In the genomic region with DNA sequence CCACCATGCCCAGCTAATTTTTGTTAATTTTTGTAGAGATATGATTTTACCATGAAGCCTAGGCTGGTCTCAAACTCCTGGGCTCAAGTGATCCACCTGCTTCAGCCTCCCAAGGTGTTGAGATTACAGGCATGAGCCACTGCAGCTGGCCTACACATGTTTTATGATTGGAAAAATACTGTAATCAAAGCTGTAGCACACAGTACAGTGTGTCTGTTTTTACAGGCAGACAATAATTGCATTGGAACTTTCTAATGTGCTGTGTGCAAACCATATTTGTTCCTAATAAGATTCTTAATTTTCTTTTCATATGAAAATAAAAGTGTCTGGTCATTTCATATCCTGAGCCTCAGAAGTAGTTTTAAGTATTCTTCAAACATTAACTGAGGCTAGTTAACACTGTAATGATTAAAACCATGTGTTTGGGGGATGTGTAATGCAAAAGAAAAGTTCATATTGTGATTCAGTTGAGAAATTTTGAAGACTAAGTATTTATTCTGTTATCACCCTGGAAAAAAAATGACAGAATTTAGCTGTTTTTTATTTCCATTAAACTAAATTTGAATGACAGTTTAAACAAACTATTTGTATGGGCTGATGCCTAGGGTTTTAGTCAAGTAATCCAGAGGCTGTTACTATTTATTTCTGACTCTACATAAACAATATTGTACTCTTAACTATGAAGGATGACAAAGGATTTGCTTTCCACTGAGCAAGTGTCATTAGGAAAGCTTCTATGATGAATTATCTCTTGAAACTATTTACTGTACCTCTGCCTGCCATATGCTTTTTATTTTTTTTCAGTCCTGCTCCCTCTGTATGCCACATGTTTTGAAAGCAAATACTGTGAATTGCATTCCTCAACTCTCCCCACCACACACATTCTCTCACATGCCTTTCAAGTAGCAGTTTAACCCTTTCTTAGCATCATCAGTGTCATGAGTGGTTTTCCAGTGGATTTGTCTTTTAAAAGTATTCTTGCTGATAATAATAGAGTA, we compare ENCODE assay signal across 14 cellular contexts.
A peak's percentile ranks its signal among the peaks of the same experiment; 100 is the strongest.
DNase-seq lines count a peak whose midpoint lies in the region; ATAC-seq and TF ChIP-seq lines count a peak whose summit lies in the region.
"Had no signal": no experiment of that assay in that cellular context is flagged by ENCODE, and none has a peak within 500 bp of the region (broad histone marks: within the 10 kb centered on the region; RNA-seq: fewer than 3 reads in every experiment).

No MANE protein-coding gene starts in this region.

- no peaks in the 10 kb centered on the region for H3K27me3 Mint-ChIP-seq in CD8-positive, alpha-beta T cell (ENCODE audit: low read depth)
- H3K27me3 Mint-ChIP-seq in IgD-negative memory B cell (no peaks in the 10 kb centered on the region), nephron progenitor cell (ENCODE audit: low read depth, poor library complexity) (no peaks in the 10 kb centered on the region)
- H3K27me3 Mint-ChIP-seq in activated CD4-positive, alpha-beta T cell treated with anti-CD3 and anti-CD28 coated beads, Interleukin-2, amount 10 ng/mL, durations not matched to agents 24 days and 14 days: no peaks in the 10 kb centered on the region
- H3K27me3 Mint-ChIP-seq: naive thymus-derived CD8-positive, alpha-beta T cell had no signal

- no peaks in the 10 kb centered on the region for H3K4me1 ChIP-seq in CD8-positive, alpha-beta T cell (ENCODE audit: insufficient read depth, low read length)
- H3K4me1 ChIP-seq in esophagus muscularis mucosa: peaks cover 17 to 50% (median 43%) of the 10 kb centered on the region in 4 donors
- peaks cover 0 to 18% (median 0%) of the 10 kb centered on the region in 4 donors for H3K4me1 ChIP-seq in Peyer's patch

- peak overlapping the region; percentile 24 for H3K27ac Mint-ChIP-seq in CD8-positive, alpha-beta T cell
- H3K27ac Mint-ChIP-seq in IgD-negative memory B cell (peak overlapping the region in 2 of 3 donors; percentile 22 to 39), nephron progenitor cell (peak overlapping the region; percentile 40)
- no peak overlapping the region for H3K27ac Mint-ChIP-seq in activated CD4-positive, alpha-beta T cell treated with anti-CD3 and anti-CD28 coated beads, Interleukin-2, amount 10 ng/mL, durations not matched to agents 24 days and 14 days

- intact Hi-C loops in CD8-positive, alpha-beta T cell (cut with DNase I, micrococcal nuclease): no loop called here
- intact Hi-C loops in esophagus muscularis mucosa (cut with DNase I): no loop called here
- intact Hi-C loops in activated CD4-positive, alpha-beta T cell treated with anti-CD3 and anti-CD28 coated beads, Interleukin-2, amount 10 ng/mL, durations not matched to agents 24 days and 14 days (cut with micrococcal nuclease): loop anchor here (10.0 kb wide), 1 partner anchor 244 kb away; a partner anchor contains a TSS

- POLR2A ChIA-PET in CD8-positive, alpha-beta T cell (lab: Charles Lee): interaction anchor here (0.8 kb wide), 1 partner anchor 27 kb away, joined by 7 read pairs; no protein-coding TSS in a partner anchor

- no peaks in the 10 kb centered on the region for H3K27me3 ChIP-seq in CD8-positive, alpha-beta T cell (ENCODE audit: insufficient read depth, low read length)
- H3K27me3 ChIP-seq in esophagus muscularis mucosa: no peaks in the 10 kb centered on the region
- H3K27me3 ChIP-seq in Peyer's patch: no peaks in the 10 kb centered on the region
- H3K27me3 ChIP-seq: stomach had no signal

- H3K36me3 Mint-ChIP-seq in CD8-positive, alpha-beta T cell: peaks cover 76% of the 10 kb centered on the region
- peaks cover 15% of the 10 kb centered on the region for H3K36me3 Mint-ChIP-seq in IgD-negative memory B cell
- peaks cover 64% of the 10 kb centered on the region for H3K36me3 Mint-ChIP-seq in nephron progenitor cell (ENCODE audit: low read depth)
- H3K36me3 Mint-ChIP-seq in activated CD4-positive, alpha-beta T cell treated with anti-CD3 and anti-CD28 coated beads, Interleukin-2, amount 10 ng/mL, durations not matched to agents 24 days and 14 days (ENCODE audit: low read depth): peaks cover 62% of the 10 kb centered on the region

- no peak overlapping the region for H3K4me3 Mint-ChIP-seq in CD8-positive, alpha-beta T cell
- H3K4me3 Mint-ChIP-seq in IgD-negative memory B cell (no peak overlapping the region), nephron progenitor cell (no peak overlapping the region)
- H3K4me3 Mint-ChIP-seq in activated CD4-positive, alpha-beta T cell treated with anti-CD3 and anti-CD28 coated beads, Interleukin-2, amount 10 ng/mL, durations not matched to agents 24 days and 14 days: no peak overlapping the region
- H3K4me3 Mint-ChIP-seq: naive thymus-derived CD8-positive, alpha-beta T cell had no signal

- no peak overlapping the region for H3K4me3 ChIP-seq in CD8-positive, alpha-beta T cell (ENCODE audit: low read depth, low read length)
- no peak overlapping the region for H3K4me3 ChIP-seq in esophagus muscularis mucosa
- no peak overlapping the region for H3K4me3 ChIP-seq in Peyer's patch
- H3K4me3 ChIP-seq: stomach had no signal

- ATAC-seq in CD8-positive, alpha-beta T cell: no peak
- ATAC-seq: naive thymus-derived CD8-positive, alpha-beta T cell had no signal

- no peaks in the 10 kb centered on the region for H3K9me3 ChIP-seq in CD8-positive, alpha-beta T cell (ENCODE audit: low read length)
- H3K9me3 ChIP-seq in esophagus muscularis mucosa: no peaks in the 10 kb centered on the region
- no peaks in the 10 kb centered on the region for H3K9me3 ChIP-seq in Peyer's patch
- H3K9me3 ChIP-seq: stomach had no signal

- DNase-seq in CD8-positive, alpha-beta T cell: no peak
- DNase-seq in esophagus muscularis mucosa (ENCODE audit: extremely low spot score): no peak
- DNase-seq in nephron progenitor cell: no peak
- DNase-seq in activated CD4-positive, alpha-beta T cell treated with anti-CD3 and anti-CD28 coated beads, Interleukin-2, amount 10 ng/mL, durations not matched to agents 24 days and 14 days: no peak
- no peak for DNase-seq in Peyer's patch
- no peak for DNase-seq in D341Med (ENCODE audit: low spot score)
- DNase-seq in activated effector memory CD4-positive, alpha-beta T cell treated with Interleukin-2 at 50 U/mL for 16 hours: no peak
- DNase-seq: activated CD4-positive, CD25-positive, alpha-beta regulatory T cell treated with anti-CD3 and anti-CD28 coated beads, Interleukin-2, amount 50 U/mL, for 72 hours; activated gamma-delta T cell; KG1; naive thymus-derived CD8-positive, alpha-beta T cell; stomach had no signal

- H3K4me1 Mint-ChIP-seq in CD8-positive, alpha-beta T cell (ENCODE audit: low read depth): peaks cover 5% of the 10 kb centered on the region
- H3K4me1 Mint-ChIP-seq in IgD-negative memory B cell (peaks cover 4 to 11% (median 8%) of the 10 kb centered on the region in 3 donors), nephron progenitor cell (peaks cover 16% of the 10 kb centered on the region)
- H3K4me1 Mint-ChIP-seq in activated CD4-positive, alpha-beta T cell treated with anti-CD3 and anti-CD28 coated beads, Interleukin-2, amount 10 ng/mL, durations not matched to agents 24 days and 14 days: peaks cover 20% of the 10 kb centered on the region

- CTCF ChIA-PET in CD8-positive, alpha-beta T cell (lab: Charles Lee): no interaction called here

- no peak overlapping the region for H3K27ac ChIP-seq in CD8-positive, alpha-beta T cell (ENCODE audit: low read depth, low read length)
- H3K27ac ChIP-seq in esophagus muscularis mucosa (replicated peaks in 1 of 4): peak overlapping the region in 3 of 4 donors; percentile 10 to 34 (median 28)
- no peak overlapping the region for H3K27ac ChIP-seq in Peyer's patch
- H3K27ac ChIP-seq: RWPE1 had no signal

- H3K36me3 ChIP-seq in CD8-positive, alpha-beta T cell (ENCODE audit: insufficient read depth, low read length): peaks cover 26% of the 10 kb centered on the region
- peaks cover 15 to 51% (median 20%) of the 10 kb centered on the region in 4 donors for H3K36me3 ChIP-seq in esophagus muscularis mucosa
- peaks cover 0 to 44% (median 0%) of the 10 kb centered on the region in 3 donors for H3K36me3 ChIP-seq in Peyer's patch

- no peaks in the 10 kb centered on the region for H3K9me3 Mint-ChIP-seq in CD8-positive, alpha-beta T cell
- no peaks in the 10 kb centered on the region for H3K9me3 Mint-ChIP-seq in IgD-negative memory B cell
- H3K9me3 Mint-ChIP-seq in nephron progenitor cell: no peaks in the 10 kb centered on the region
- H3K9me3 Mint-ChIP-seq in activated CD4-positive, alpha-beta T cell treated with anti-CD3 and anti-CD28 coated beads, Interleukin-2, amount 10 ng/mL, durations not matched to agents 24 days and 14 days: peaks cover 8% of the 10 kb centered on the region
- H3K9me3 Mint-ChIP-seq: naive thymus-derived CD8-positive, alpha-beta T cell had no signal

- TF ChIP-seq EP300 in esophagus muscularis mucosa (IDR thresholded peaks at IDR 0.05): no peak

- TF ChIP-seq POLR2A in esophagus muscularis mucosa (IDR thresholded peaks at IDR 0.05; ENCODE audit: low read depth): no peak
- no peak for TF ChIP-seq POLR2A in Peyer's patch (IDR thresholded peaks at IDR 0.05)

- TF ChIP-seq CTCF in CD8-positive, alpha-beta T cell (IDR thresholded peaks at IDR 0.05): no peak
- TF ChIP-seq CTCF in esophagus muscularis mucosa (IDR thresholded peaks at IDR 0.05) (no peak), nephron progenitor cell (IDR thresholded peaks at IDR 0.05) (no peak), Peyer's patch (IDR thresholded peaks at IDR 0.05) (no peak)

Comparison
In these comparisons a context has a peak if more than half of its experiments do, and no peak if none do; other contexts are left out.
1. H3K27ac ChIP-seq: peak in esophagus muscularis mucosa (3 of 4); none in CD8-positive, alpha-beta T cell (single experiment) and Peyer's patch (0 of 4).